ENCODE assay signal across 12 cellular contexts in the genomic region with DNA sequence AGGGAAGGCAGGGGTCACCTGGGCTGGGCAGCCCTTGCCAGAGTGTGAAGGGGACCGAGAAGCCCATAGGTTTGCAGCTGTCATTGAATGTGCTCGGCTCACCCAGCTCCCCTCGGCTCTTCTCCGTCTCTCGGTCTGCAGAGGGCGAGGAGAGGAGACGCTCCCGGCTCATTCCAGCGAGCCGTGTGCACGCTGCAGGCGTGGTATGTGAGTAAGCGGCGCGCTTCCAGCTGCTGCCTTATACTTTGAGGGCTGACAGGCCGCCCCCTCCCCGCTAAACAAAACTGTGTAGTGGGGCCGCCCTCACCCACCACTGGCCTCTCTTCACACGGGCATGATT. TPM values are rescaled to one million over a fixed set of nuclear protein-coding genes. Genes with fewer than 3 reads are reported as not detected.
DNase-seq lines count a peak whose midpoint lies in the region; ATAC-seq and TF ChIP-seq lines count a peak whose summit lies in the region.
"Had no signal": no experiment of that assay in that cellular context is flagged by ENCODE, and none has a peak within 500 bp of the region (broad histone marks: within the 10 kb centered on the region; RNA-seq: fewer than 3 reads in every experiment).

No MANE protein-coding gene starts in this region.

- no peaks in the 10 kb centered on the region for H4K20me1 ChIP-seq in GM23338 (replicated peaks; ENCODE audit: insufficient read depth)
- no peaks in the 10 kb centered on the region for H4K20me1 ChIP-seq in osteoblast (ENCODE audit: insufficient read depth, low read length)
- H4K20me1 ChIP-seq in PC-9 (ENCODE audit: insufficient read depth) = no peaks in the 10 kb centered on the region

- H3K4me1 ChIP-seq in GM23338 (ENCODE audit: insufficient read depth) (peaks cover 3% of the 10 kb centered on the region; the same call in 1 of the 2 replicates), osteoblast (ENCODE audit: insufficient read depth, low read length) (peaks cover 3% of the 10 kb centered on the region), PC-9 (replicated peaks; ENCODE audit: insufficient read depth) (peaks cover 14% of the 10 kb centered on the region)
- H3K4me1 ChIP-seq: testis had no signal

- H3K4me3 Mint-ChIP-seq in GM23338 (peak overlapping the region; percentile 61), glutamatergic neuron (ENCODE audit: unreplicated experiment) (peak overlapping the region; percentile 42)
- H3K4me3 Mint-ChIP-seq: central memory CD8-positive, alpha-beta T cell had no signal

- H3K27me3 Mint-ChIP-seq in GM23338 (ENCODE audit: insufficient read depth, low read depth, poor library complexity) = peaks cover 83% of the 10 kb centered on the region
- peaks cover 11% of the 10 kb centered on the region for H3K27me3 Mint-ChIP-seq in glutamatergic neuron (ENCODE audit: unreplicated experiment)
- H3K27me3 Mint-ChIP-seq: central memory CD8-positive, alpha-beta T cell had no signal

- no peaks in the 10 kb centered on the region for H3K9me2 ChIP-seq in GM23338 (ENCODE audit: insufficient read depth)
- H3K9me2 ChIP-seq in PC-9 (ENCODE audit: insufficient read depth) = no peaks in the 10 kb centered on the region

- H3K4me3 ChIP-seq in GM23338 (peak overlapping the region; percentile 36; the same call in 1 of the 2 replicates), osteoblast (ENCODE audit: insufficient read depth, low read length) (no peak overlapping the region), PC-9 (no peak overlapping the region)
- H3K4me3 ChIP-seq: MG63, skin epidermis, testis had no signal

- ATAC-seq in GM23338 = peak; percentile 19
- ATAC-seq in GM21717 (IDR thresholded peaks at IDR 0.05; ENCODE audit: unreplicated experiment) = no peak

- H3K27ac Mint-ChIP-seq in GM23338 (no peak overlapping the region), glutamatergic neuron (ENCODE audit: unreplicated experiment) (no peak overlapping the region)

- no peaks in the 10 kb centered on the region for H3K36me3 Mint-ChIP-seq in GM23338 (ENCODE audit: low read depth)
- no peaks in the 10 kb centered on the region for H3K36me3 Mint-ChIP-seq in glutamatergic neuron (ENCODE audit: unreplicated experiment)

- CTCF ChIA-PET in PC-9 (lab: Charles Lee) = no interaction called here

- intact Hi-C loops in PC-9 (cut with micrococcal nuclease; ENCODE audit: unreplicated experiment) = no loop called here

- H3K4me2 ChIP-seq in GM23338 (peak overlapping the region; percentile 62; the same call in 1 of the 2 replicates), osteoblast (ENCODE audit: insufficient read depth, low read length) (no peak overlapping the region), PC-9 (no peak overlapping the region)

- H3K27ac ChIP-seq in GM23338 (ENCODE audit: low read depth) (no peak overlapping the region), osteoblast (ENCODE audit: low read depth, low read length) (no peak overlapping the region), PC-9 (no peak overlapping the region)
- H3K27ac ChIP-seq: HL-60, skin epidermis, testis had no signal

- H3K79me2 ChIP-seq in GM23338 (replicated peaks; ENCODE audit: insufficient read depth) (no peaks in the 10 kb centered on the region), osteoblast (ENCODE audit: insufficient read depth, low read length) (no peaks in the 10 kb centered on the region), PC-9 (ENCODE audit: low read depth) (no peaks in the 10 kb centered on the region)

- H2AFZ ChIP-seq in GM23338 = no peak overlapping the region
- H2AFZ ChIP-seq in osteoblast (ENCODE audit: low read length) = peak overlapping the region; percentile 47
- H2AFZ ChIP-seq in PC-9 = no peak overlapping the region

- no peaks in the 10 kb centered on the region for H3F3A ChIP-seq in GM23338 (replicated peaks; ENCODE audit: low read depth)
- peaks cover 18% of the 10 kb centered on the region; the same call in 1 of the 2 replicates for H3F3A ChIP-seq in PC-9 (ENCODE audit: insufficient read depth, low read depth)

- H3K4me1 Mint-ChIP-seq in GM23338 = peaks cover 22% of the 10 kb centered on the region
- peaks cover 2% of the 10 kb centered on the region for H3K4me1 Mint-ChIP-seq in glutamatergic neuron (ENCODE audit: low read depth, unreplicated experiment)

- DNase-seq in GM23338 (ENCODE audit: low spot score) (peak; percentile 40), NCI-H69 (lab: John Stamatoyannopoulos, UW) (peak; percentile 52), glutamatergic neuron (peak; percentile 25), osteoblast (ENCODE audit: insufficient read length, low spot score, missing footprints) (peak; percentile 71), SK-N-DZ (ENCODE audit: low spot score) (no peak), PC-9 (no peak)
- DNase-seq: MG63, testis had no signal

- BruUV-seq in PC-9 (replicated peaks; lab: Mats Ljungman, UMichigan) = no TSS peak

- no peaks in the 10 kb centered on the region for H3K36me3 ChIP-seq in GM23338 (ENCODE audit: insufficient read depth)
- H3K36me3 ChIP-seq in osteoblast (ENCODE audit: insufficient read depth, low read length) = no peaks in the 10 kb centered on the region
- H3K36me3 ChIP-seq in PC-9 (ENCODE audit: low read depth) = no peaks in the 10 kb centered on the region
- H3K36me3 ChIP-seq: MG63 had no signal

- H3K27me3 ChIP-seq in GM23338 (ENCODE audit: insufficient read depth) (peaks cover 85% of the 10 kb centered on the region), osteoblast (ENCODE audit: insufficient read depth, low read length) (no peaks in the 10 kb centered on the region), PC-9 (ENCODE audit: insufficient read depth, low read depth) (no peaks in the 10 kb centered on the region)
- H3K27me3 ChIP-seq: MG63, testis had no signal

- H3K9me3 ChIP-seq in osteoblast (ENCODE audit: low read depth, low read length) (no peaks in the 10 kb centered on the region), PC-9 (ENCODE audit: insufficient read depth, low read depth) (no peaks in the 10 kb centered on the region)
- H3K9me3 ChIP-seq: MG63, testis had no signal

- H3K9me3 Mint-ChIP-seq in GM23338 = no peaks in the 10 kb centered on the region
- H3K9me3 Mint-ChIP-seq in glutamatergic neuron (ENCODE audit: unreplicated experiment) = peaks cover 1% of the 10 kb centered on the region
- H3K9me3 Mint-ChIP-seq: central memory CD8-positive, alpha-beta T cell had no signal

- no peak for TF ChIP-seq CTCF in GM23338 (conservative IDR thresholded peaks at IDR 0.05; ENCODE audit: low read depth in 2 of 2)
- TF ChIP-seq CTCF in glutamatergic neuron (IDR thresholded peaks at IDR 0.05; ENCODE audit: partially characterized antibody, unreplicated experiment) = no peak
- TF ChIP-seq CTCF in osteoblast (IDR thresholded peaks at IDR 0.05; ENCODE audit: extremely low read depth, low read depth, low read length) = no peak
- no peak for TF ChIP-seq CTCF in PC-9 (conservative IDR thresholded peaks at IDR 0.05)

- POLR2A ChIA-PET in PC-9 (lab: Charles Lee; ENCODE audit: unreplicated experiment) = no interaction called here

TF ChIP-seq in GM23338, 12 proteins besides CTCF, POLR2A, EP300 and RAD21 (continues in another document):
- TF ChIP-seq CREB1 (CRISPR knock-in tag; IDR thresholded peaks at IDR 0.05; ENCODE audit: low read depth) = no peak

RNA-seq across cellular contexts. Expression of a gene that starts 23.0 kb away (rescaled TPM):
- 2.2 and 2.6 TPM in 2 replicates for total RNA-seq in GM23338 (2014; rRNA removed; shearing (Covaris generic))
- 2.3 and 2.7 TPM in 2 replicates for polyA plus RNA-seq in GM23338 (2016; fragmentation: Nextera tagmentation; extraction: Ambion mirVana)
- total RNA-seq in glutamatergic neuron (ENCODE audit: unreplicated experiment) (14.7 TPM), osteoblast (1.4 and 1.8 TPM in 2 replicates), PC-9 (2021) (32.2 TPM in 2 replicates)
- polyA plus RNA-seq in SK-N-DZ (2014; cell fraction: cytosol; rRNA removed) = 1.1 and 2.1 TPM in 2 replicates
- 1.3 and 1.7 TPM in 2 replicates for polyA plus RNA-seq in SK-N-DZ (2014; cell fraction: nucleus; rRNA removed)

RNA-seq across cellular contexts. Expression of a gene that starts 53.5 kb away (rescaled TPM):
- 17.8 and 18.5 TPM in 2 replicates for total RNA-seq in GM23338 (2014; rRNA removed; shearing (Covaris generic))
- polyA plus RNA-seq in GM23338 (2016; fragmentation: Nextera tagmentation; extraction: Ambion mirVana) = 14.2 and 14.6 TPM in 2 replicates
- total RNA-seq in glutamatergic neuron (ENCODE audit: unreplicated experiment) = 9.8 TPM
- total RNA-seq in osteoblast = 19.9 and 20.9 TPM in 2 replicates
- 18.3 and 21.0 TPM in 2 replicates for polyA plus RNA-seq in SK-N-DZ (2014; cell fraction: cytosol; rRNA removed)
- polyA plus RNA-seq in SK-N-DZ (2014; cell fraction: nucleus; rRNA removed) = 12.2 and 18.3 TPM in 2 replicates
- total RNA-seq in PC-9 (2021) = 44.6 and 55.4 TPM in 2 replicates

Comparison
In these comparisons a context has a peak if more than half of its experiments do, and no peak if none do; other contexts are left out.
1. DNase-seq: peak in GM23338 (single experiment), NCI-H69 (single experiment), glutamatergic neuron (single experiment) and osteoblast (single experiment); none in SK-N-DZ (single experiment) and PC-9 (0 of 2).